In genomic region chr9:10371824-10372223, GRCh38 we compare ENCODE assay signal across 1 cellular context.
TF ChIP-seq lines count a peak whose summit lies in the region.

No MANE protein-coding gene starts in this region.

TF ChIP-seq in WTC11, 78 proteins besides CTCF, POLR2A, EP300 and RAD21 (continued from another document):
- TF ChIP-seq FOXP1 (CRISPR knock-in tag; IDR thresholded peaks at IDR 0.05; ENCODE audit: borderline replicate concordance), result no peak
- no peak for TF ChIP-seq PREB (CRISPR knock-in tag; IDR thresholded peaks at IDR 0.05; ENCODE audit: borderline replicate concordance)
- TF ChIP-seq ZNF281 (CRISPR knock-in tag; IDR thresholded peaks at IDR 0.05), result no peak
- TF ChIP-seq ZNF423 (CRISPR knock-in tag; IDR thresholded peaks at IDR 0.05), result no peak
- TF ChIP-seq CREB1 (CRISPR knock-in tag; IDR thresholded peaks at IDR 0.05), result no peak
- no peak for TF ChIP-seq IRF2 (CRISPR knock-in tag; IDR thresholded peaks at IDR 0.05; ENCODE audit: borderline replicate concordance, low read depth)
- TF ChIP-seq MAX (CRISPR knock-in tag; IDR thresholded peaks at IDR 0.05), result no peak
- no peak for TF ChIP-seq E2F5 (CRISPR knock-in tag; IDR thresholded peaks at IDR 0.05)
- no peak for TF ChIP-seq TCF7 (CRISPR knock-in tag; IDR thresholded peaks at IDR 0.05; ENCODE audit: low read depth)
- TF ChIP-seq USF1 (CRISPR knock-in tag; IDR thresholded peaks at IDR 0.05), result no peak
- TF ChIP-seq ZNF138 (CRISPR knock-in tag; conservative IDR thresholded peaks at IDR 0.05), result no peak
- no peak for TF ChIP-seq ZNF219 (CRISPR knock-in tag; IDR thresholded peaks at IDR 0.05; ENCODE audit: borderline replicate concordance)
- TF ChIP-seq NR3C1 (CRISPR knock-in tag; conservative IDR thresholded peaks at IDR 0.05; ENCODE audit: low read depth), result no peak
- TF ChIP-seq IRF1 (CRISPR knock-in tag; IDR thresholded peaks at IDR 0.05), result no peak
- TF ChIP-seq NFE2L1 (CRISPR knock-in tag; IDR thresholded peaks at IDR 0.05), result no peak
